In the genomic region with DNA sequence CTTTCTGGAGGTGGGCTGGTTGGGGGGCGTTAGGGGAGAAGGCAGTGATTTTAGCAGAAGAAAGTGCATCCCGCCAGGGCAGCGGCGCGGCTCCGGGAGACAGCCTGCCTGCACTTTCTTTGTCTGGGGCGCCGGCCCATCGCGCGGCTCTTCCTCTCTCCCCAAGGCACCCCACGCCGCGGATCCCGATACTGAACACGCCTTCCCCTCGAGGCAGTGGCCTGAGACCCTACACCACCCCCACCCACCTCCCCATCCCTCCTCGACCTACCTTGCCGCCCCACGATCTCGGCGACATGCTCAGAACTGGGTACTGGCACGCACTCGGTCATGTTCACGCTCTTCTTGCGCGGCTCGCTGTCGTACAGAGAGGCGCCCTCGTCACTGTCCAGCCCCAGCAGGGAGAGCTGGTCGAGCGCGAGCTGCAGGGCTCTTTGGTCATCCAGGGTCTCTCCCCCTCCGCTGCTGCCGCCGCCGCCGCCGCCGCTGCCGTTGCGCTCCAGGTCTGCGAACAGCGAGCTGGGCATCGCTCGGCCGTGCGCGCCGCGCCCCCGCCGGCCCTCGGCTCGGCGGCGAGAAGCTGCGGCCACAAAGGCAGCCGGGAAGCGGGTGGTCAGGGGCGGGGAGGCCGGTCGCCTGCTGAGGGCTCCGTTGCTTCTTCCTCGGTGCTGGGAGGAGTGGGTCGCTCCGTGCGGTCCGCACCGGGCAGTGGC, we compare ENCODE assay signal across 1 cellular context.
TF ChIP-seq lines count a peak whose summit lies in the region.

No MANE protein-coding gene starts in this region.

TF ChIP-seq in H1, 55 proteins besides CTCF, POLR2A, EP300 and RAD21:
- TF ChIP-seq YY1 (IDR thresholded peaks at IDR 0.05; ENCODE audit: low read depth, low read length) (no peak), CREB1 (IDR thresholded peaks at IDR 0.05) (no peak), MAX (IDR thresholded peaks at IDR 0.05) (no peak; the same call in 1 of the 2 replicates), TAF1 (IDR thresholded peaks at IDR 0.05; ENCODE audit: low read depth, low read length) (peak; percentile 18; the same call in 1 of the 2 replicates), NRF1 (IDR thresholded peaks at IDR 0.05; ENCODE audit: low read depth, low read length) (no peak), ATF2 (IDR thresholded peaks at IDR 0.05; ENCODE audit: low read length) (no peak), ASH2L (IDR thresholded peaks at IDR 0.05; ENCODE audit: low read length) (peak; percentile 66), EGR1 (IDR thresholded peaks at IDR 0.05; ENCODE audit: borderline replicate concordance, low read depth, low read length) (peak; percentile 76), HDAC2 (IDR thresholded peaks at IDR 0.05; ENCODE audit: borderline replicate concordance in 1 of 2, low read depth in 2 of 2, low read length in 2 of 2) (no peak), FOSL1 (IDR thresholded peaks at IDR 0.05; ENCODE audit: insufficient read depth, low read depth, low read length) (no peak), BRCA1 (IDR thresholded peaks at IDR 0.05; ENCODE audit: low read depth, low read length) (no peak), KDM4A (IDR thresholded peaks at IDR 0.05; ENCODE audit: low read depth, low read length, severe bottlenecking) (peak; percentile 74), RBBP5 (IDR thresholded peaks at IDR 0.05; ENCODE audit: borderline replicate concordance, low read depth, low read length) (peak; percentile 93; the same call in 1 of the 2 replicates), CTBP2 (IDR thresholded peaks at IDR 0.05; ENCODE audit: borderline replicate concordance, insufficient read depth, insufficient read length, low read length) (peak; percentile 93), SUZ12 (IDR thresholded peaks at IDR 0.05; ENCODE audit: low read length) (0 out of 2 replicates have a peak, but pooled peaks have one; percentile 34), KDM5A (IDR thresholded peaks at IDR 0.05; ENCODE audit: low read length) (no peak), CHD1 (IDR thresholded peaks at IDR 0.05; ENCODE audit: low read depth, low read length) (no peak), BACH1 (IDR thresholded peaks at IDR 0.05; ENCODE audit: low read length) (no peak), JUN (IDR thresholded peaks at IDR 0.05; ENCODE audit: low read depth, low read length) (no peak), BCL11A (IDR thresholded peaks at IDR 0.05; ENCODE audit: low read depth in 2 of 2, low read length in 2 of 2) (no peak), RNF2 (IDR thresholded peaks at IDR 0.05; ENCODE audit: borderline replicate concordance, low read depth, low read length, missing control alignments, poor library complexity, severe bottlenecking) (peak; percentile 33), HDAC6 (IDR thresholded peaks at IDR 0.05; ENCODE audit: low read depth, low read length) (no peak), SAP30 (IDR thresholded peaks at IDR 0.05; ENCODE audit: insufficient read depth, insufficient replicate concordance, low read length) (no peak), TCF12 (IDR thresholded peaks at IDR 0.05; ENCODE audit: low read depth, low read length) (no peak), EZH2 (IDR thresholded peaks at IDR 0.05; ENCODE audit: low read depth, low read length, severe bottlenecking) (no peak), TEAD4 (IDR thresholded peaks at IDR 0.05; ENCODE audit: low read depth, low read length) (no peak), RFX5 (IDR thresholded peaks at IDR 0.05; ENCODE audit: borderline replicate concordance, low read depth, low read length) (no peak), POLR2AphosphoS5 (IDR thresholded peaks at IDR 0.05; ENCODE audit: low read depth, low read length) (no peak)
- TF ChIP-seq, protein P1, sequence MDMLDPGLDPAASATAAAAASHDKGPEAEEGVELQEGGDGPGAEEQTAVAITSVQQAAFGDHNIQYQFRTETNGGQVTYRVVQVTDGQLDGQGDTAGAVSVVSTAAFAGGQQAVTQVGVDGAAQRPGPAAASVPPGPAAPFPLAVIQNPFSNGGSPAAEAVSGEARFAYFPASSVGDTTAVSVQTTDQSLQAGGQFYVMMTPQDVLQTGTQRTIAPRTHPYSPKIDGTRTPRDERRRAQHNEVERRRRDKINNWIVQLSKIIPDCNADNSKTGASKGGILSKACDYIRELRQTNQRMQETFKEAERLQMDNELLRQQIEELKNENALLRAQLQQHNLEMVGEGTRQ (IDR thresholded peaks at IDR 0.05; ENCODE audit: low read length), result no peak
